ENCODE assay signal across 30 cellular contexts in genomic region chrX:43728966-43729365, GRCh38.
"Had no signal": no experiment of that assay in that cellular context is flagged by ENCODE, and none has a peak within 500 bp of the region (broad histone marks: within the 10 kb centered on the region; RNA-seq: fewer than 3 reads in every experiment).

No MANE protein-coding gene starts in this region.

- H3K36me3 ChIP-seq: breast epithelium, cardiac muscle cell, colonic mucosa, WERI-Rb-1 had no signal

- H3K4me1 Mint-ChIP-seq: activated B cell treated with CpG ODN at 0.5 μM for 24 hours; activated CD4-positive, alpha-beta T cell treated with anti-CD3 and anti-CD28 coated beads, Interleukin-2, amount 10 ng/mL, durations not matched to agents 24 days and 14 days; activated naive CD4-positive, alpha-beta T cell treated with anti-CD3 and anti-CD28 coated beads, Interleukin-2, amount 50 U/mL, for 24 hours; brain had no signal

- ATAC-seq: activated CD4-positive, CD25-positive, alpha-beta regulatory T cell treated with anti-CD3 and anti-CD28 coated beads, Interleukin-2, amount 50 U/mL, for 24 hours; activated CD8-positive, alpha-beta memory T cell treated with anti-CD3 and anti-CD28 coated beads, Interleukin-2, amount 10 ng/mL, durations not matched to agents 7 days and 5 days; activated CD8-positive, alpha-beta T cell treated with anti-CD3 and anti-CD28 coated beads, Interleukin-2, amount 10 ng/mL, durations not matched to agents 7 days and 5 days had no signal

- H3K4me3 Mint-ChIP-seq: activated B cell treated with CpG ODN at 0.5 μM for 24 hours; activated CD4-positive, alpha-beta memory T cell treated with anti-CD3 and anti-CD28 coated beads for 36 hours; activated CD4-positive, alpha-beta T cell treated with anti-CD3 and anti-CD28 coated beads, Interleukin-2, amount 10 ng/mL, durations not matched to agents 24 days and 14 days; activated CD8-positive, alpha-beta memory T cell treated with anti-CD3 and anti-CD28 coated beads, Interleukin-2, amount 10 ng/mL, durations not matched to agents 7 days and 5 days; activated CD8-positive, alpha-beta T cell treated with anti-CD3 and anti-CD28 coated beads, Interleukin-2, amount 10 ng/mL, durations not matched to agents 7 days and 5 days; activated naive CD4-positive, alpha-beta T cell treated with anti-CD3 and anti-CD28 coated beads for 36 hours; activated naive CD4-positive, alpha-beta T cell treated with anti-CD3 and anti-CD28 coated beads, Interleukin-2, amount 50 U/mL, for 24 hours; activated naive CD8-positive, alpha-beta T cell treated with anti-CD3 and anti-CD28 coated beads for 36 hours; activated T-helper 1 cell treated with anti-CD3 and anti-CD28 coated beads, Interleukin-12 subunit alpha, Interleukin-12 subunit beta, Interleukin-2, Interleukin-4 antibody, amounts not matched to agents 30 ng/mL and 10 ng/mL and 1 ng/mL, durations not matched to agents 14 hours and 24 hours and 36 hours; brain had no signal

- H3K27ac Mint-ChIP-seq: activated B cell treated with CpG ODN at 0.5 μM for 24 hours; activated CD4-positive, alpha-beta memory T cell treated with anti-CD3 and anti-CD28 coated beads for 36 hours; activated CD4-positive, alpha-beta T cell treated with anti-CD3 and anti-CD28 coated beads, Interleukin-2, amount 10 ng/mL, durations not matched to agents 24 days and 14 days; activated CD8-positive, alpha-beta memory T cell treated with anti-CD3 and anti-CD28 coated beads, Interleukin-2, amount 10 ng/mL, durations not matched to agents 7 days and 5 days; activated CD8-positive, alpha-beta T cell treated with anti-CD3 and anti-CD28 coated beads, Interleukin-2, amount 10 ng/mL, durations not matched to agents 7 days and 5 days; activated naive CD4-positive, alpha-beta T cell treated with anti-CD3 and anti-CD28 coated beads for 36 hours; activated naive CD4-positive, alpha-beta T cell treated with anti-CD3 and anti-CD28 coated beads, Interleukin-2, amount 50 U/mL, for 24 hours; activated naive CD8-positive, alpha-beta T cell treated with anti-CD3 and anti-CD28 coated beads for 36 hours; activated T-helper 1 cell treated with anti-CD3 and anti-CD28 coated beads, Interleukin-12 subunit alpha, Interleukin-12 subunit beta, Interleukin-2, Interleukin-4 antibody, amounts not matched to agents 30 ng/mL and 10 ng/mL and 1 ng/mL, durations not matched to agents 14 hours and 24 hours and 36 hours; activated T-helper 2 cell treated with anti-CD3 and anti-CD28 coated beads, Interferon-gamma antibody, Interleukin-2, Interleukin-4, amounts not matched to agents 10 μg/mL and 5 μg/mL and 100 μg/mL, durations not matched to agents 14 hours and 24 hours and 36 hours; brain had no signal

- H3K27me3 ChIP-seq: ascending aorta, cardiac muscle cell, colonic mucosa, esophagus squamous epithelium had no signal

- H3K36me3 Mint-ChIP-seq: activated CD4-positive, alpha-beta memory T cell treated with anti-CD3 and anti-CD28 coated beads for 36 hours; activated naive CD4-positive, alpha-beta T cell treated with anti-CD3 and anti-CD28 coated beads, Interleukin-2, amount 50 U/mL, for 24 hours; activated naive CD8-positive, alpha-beta T cell treated with anti-CD3 and anti-CD28 coated beads for 36 hours had no signal

- H3K9me3 ChIP-seq: breast epithelium, colonic mucosa, esophagus squamous epithelium had no signal

- DNase-seq: activated B cell treated with CpG ODN at 0.5 μM for 24 hours; activated CD4-positive, alpha-beta memory T cell treated with anti-CD3 and anti-CD28 coated beads for 36 hours; activated CD4-positive, alpha-beta T cell treated with anti-CD3 and anti-CD28 coated beads, Interleukin-2, amount 10 ng/mL, durations not matched to agents 24 days and 14 days; activated CD8-positive, alpha-beta memory T cell treated with anti-CD3 and anti-CD28 coated beads, Interleukin-2, amount 10 ng/mL, durations not matched to agents 7 days and 5 days; activated CD8-positive, alpha-beta memory T cell treated with anti-CD3 and anti-CD28 coated beads, Interleukin-2, amount 50 U/mL, for 4 hours; activated CD8-positive, alpha-beta T cell treated with anti-CD3 and anti-CD28 coated beads, Interleukin-2, amount 10 ng/mL, durations not matched to agents 7 days and 5 days; activated effector memory CD4-positive, alpha-beta T cell treated with anti-CD3 and anti-CD28 coated beads, Interleukin-2, amount 50 U/mL, for 16 hours; activated naive CD4-positive, alpha-beta T cell treated with anti-CD3 and anti-CD28 coated beads for 36 hours; activated naive CD8-positive, alpha-beta T cell treated with anti-CD3 and anti-CD28 coated beads for 36 hours; activated T-cell treated with anti-CD3 and anti-CD28 coated beads, Interleukin-2, amount 50 U/mL, for 1 hour; activated T-cell treated with anti-CD3 and anti-CD28 coated beads, Interleukin-2, amount 50 U/mL, for 48 hours; central memory CD4-positive, alpha-beta T cell; cerebellar nuclear complex; colonic mucosa; dorsolateral prefrontal cortex; effector memory CD4-positive, alpha-beta T cell; esophagus squamous epithelium; foreskin melanocyte; head of caudate nucleus; T1000; WERI-Rb-1 had no signal

- H3K4me1 ChIP-seq: ascending aorta, breast epithelium, colonic mucosa, esophagus squamous epithelium had no signal

- H3K9me3 Mint-ChIP-seq: activated B cell treated with CpG ODN at 0.5 μM for 24 hours; activated CD4-positive, alpha-beta memory T cell treated with anti-CD3 and anti-CD28 coated beads for 36 hours; activated CD4-positive, alpha-beta T cell treated with anti-CD3 and anti-CD28 coated beads, Interleukin-2, amount 10 ng/mL, durations not matched to agents 24 days and 14 days; activated naive CD4-positive, alpha-beta T cell treated with anti-CD3 and anti-CD28 coated beads for 36 hours; activated naive CD4-positive, alpha-beta T cell treated with anti-CD3 and anti-CD28 coated beads, Interleukin-2, amount 50 U/mL, for 24 hours; activated naive CD8-positive, alpha-beta T cell treated with anti-CD3 and anti-CD28 coated beads for 36 hours; activated T-helper 1 cell treated with anti-CD3 and anti-CD28 coated beads, Interleukin-12 subunit alpha, Interleukin-12 subunit beta, Interleukin-2, Interleukin-4 antibody, amounts not matched to agents 30 ng/mL and 10 ng/mL and 1 ng/mL, durations not matched to agents 14 hours and 24 hours and 36 hours had no signal

- H3K4me3 ChIP-seq: ascending aorta, breast epithelium, cardiac muscle cell, colonic mucosa, dorsolateral prefrontal cortex, esophagus squamous epithelium had no signal

- H3K27ac ChIP-seq: ascending aorta, breast epithelium, cardiac muscle cell, colonic mucosa, dorsolateral prefrontal cortex, epithelial cell of prostate, esophagus squamous epithelium, WERI-Rb-1 had no signal

- H3K27me3 Mint-ChIP-seq: activated B cell treated with CpG ODN at 0.5 μM for 24 hours; activated CD4-positive, alpha-beta T cell treated with anti-CD3 and anti-CD28 coated beads, Interleukin-2, amount 10 ng/mL, durations not matched to agents 24 days and 14 days; activated CD8-positive, alpha-beta memory T cell treated with anti-CD3 and anti-CD28 coated beads, Interleukin-2, amount 10 ng/mL, durations not matched to agents 7 days and 5 days; activated naive CD4-positive, alpha-beta T cell treated with anti-CD3 and anti-CD28 coated beads, Interleukin-2, amount 50 U/mL, for 24 hours; activated naive CD8-positive, alpha-beta T cell treated with anti-CD3 and anti-CD28 coated beads for 36 hours had no signal
